12 cellular contexts compared by ENCODE assay signal in genomic region chr1:211527006-211527405, GRCh38.
DNase-seq lines count a peak whose midpoint lies in the region; ATAC-seq and TF ChIP-seq lines count a peak whose summit lies in the region.
"Had no signal": no experiment of that assay in that cellular context is flagged by ENCODE, and none has a peak within 500 bp of the region (broad histone marks: within the 10 kb centered on the region; RNA-seq: fewer than 3 reads in every experiment).

No MANE protein-coding gene starts in this region.

- ATAC-seq in GM18498 (IDR thresholded peaks at IDR 0.05; ENCODE audit: unreplicated experiment), result peak; percentile 88
- ATAC-seq in GM19328 (IDR thresholded peaks at IDR 0.05; ENCODE audit: unreplicated experiment), result peak; percentile 66
- ATAC-seq in HG02763 (IDR thresholded peaks at IDR 0.05; ENCODE audit: unreplicated experiment), result peak; percentile 86

- H3K79me2 ChIP-seq in MM.1S (ENCODE audit: low read length), result no peaks in the 10 kb centered on the region

- H3K9me3 ChIP-seq in MM.1S (replicated peaks; ENCODE audit: insufficient read depth, low read length), result no peaks in the 10 kb centered on the region
- H3K9me3 ChIP-seq: transverse colon had no signal

- TF ChIP-seq CTCF in MM.1S (IDR thresholded peaks at IDR 0.05; ENCODE audit: low read length), result no peak
- TF ChIP-seq CTCF in foreskin fibroblast (IDR thresholded peaks at IDR 0.05; ENCODE audit: low read depth, low read length), result no peak

- no peaks in the 10 kb centered on the region for H3K9me2 ChIP-seq in MM.1S (replicated peaks; ENCODE audit: insufficient read depth, low read length)

- H3K4me2 ChIP-seq in MM.1S (ENCODE audit: low read depth, low read length), result peak overlapping the region; percentile 75

- H3K4me1 ChIP-seq in MM.1S (ENCODE audit: low read length), result peaks cover 49% of the 10 kb centered on the region
- H3K4me1 ChIP-seq: transverse colon had no signal

- peak overlapping the region; percentile 20 for H3K4me3 ChIP-seq in MM.1S (ENCODE audit: low read length)
- H3K4me3 ChIP-seq in foreskin fibroblast (ENCODE audit: low read depth in 1 of 2, low read length in 2 of 2), result no peak overlapping the region
- H3K4me3 ChIP-seq: transverse colon had no signal

- peak; percentile 93 for DNase-seq in MM.1S
- no peak for DNase-seq in NCI-H524 (lab: John Stamatoyannopoulos, UW)
- no peak for DNase-seq in foreskin fibroblast
- no peak for DNase-seq in NCI-H1930 (lab: John Stamatoyannopoulos, UW)
- DNase-seq in SW480 (ENCODE audit: low spot score), result no peak
- DNase-seq: CD4-positive, alpha-beta T cell; KG1; right cardiac atrium; transverse colon had no signal

- peak overlapping the region; percentile 50 for H2AFZ ChIP-seq in MM.1S (ENCODE audit: low read length)

- H3K27ac ChIP-seq in MM.1S (ENCODE audit: low read length), result peak overlapping the region; percentile 94
- H3K27ac ChIP-seq: transverse colon had no signal

- no peaks in the 10 kb centered on the region for H4K20me1 ChIP-seq in MM.1S (ENCODE audit: insufficient read depth, low read length)

- peak overlapping the region; percentile 61 for H3K9ac ChIP-seq in MM.1S (ENCODE audit: low read length)

- H3K27me3 ChIP-seq in MM.1S (replicated peaks; ENCODE audit: insufficient read depth, low read length), result no peaks in the 10 kb centered on the region
- H3K27me3 ChIP-seq: transverse colon had no signal

- no peaks in the 10 kb centered on the region for H3K36me3 ChIP-seq in MM.1S (replicated peaks; ENCODE audit: insufficient read depth, low read length)
- H3K36me3 ChIP-seq: transverse colon had no signal

- peaks cover 19% of the 10 kb centered on the region for H3F3A ChIP-seq in MM.1S (ENCODE audit: insufficient read depth, low read length)
